1 cellular context compared by ENCODE assay signal in the genomic region with DNA sequence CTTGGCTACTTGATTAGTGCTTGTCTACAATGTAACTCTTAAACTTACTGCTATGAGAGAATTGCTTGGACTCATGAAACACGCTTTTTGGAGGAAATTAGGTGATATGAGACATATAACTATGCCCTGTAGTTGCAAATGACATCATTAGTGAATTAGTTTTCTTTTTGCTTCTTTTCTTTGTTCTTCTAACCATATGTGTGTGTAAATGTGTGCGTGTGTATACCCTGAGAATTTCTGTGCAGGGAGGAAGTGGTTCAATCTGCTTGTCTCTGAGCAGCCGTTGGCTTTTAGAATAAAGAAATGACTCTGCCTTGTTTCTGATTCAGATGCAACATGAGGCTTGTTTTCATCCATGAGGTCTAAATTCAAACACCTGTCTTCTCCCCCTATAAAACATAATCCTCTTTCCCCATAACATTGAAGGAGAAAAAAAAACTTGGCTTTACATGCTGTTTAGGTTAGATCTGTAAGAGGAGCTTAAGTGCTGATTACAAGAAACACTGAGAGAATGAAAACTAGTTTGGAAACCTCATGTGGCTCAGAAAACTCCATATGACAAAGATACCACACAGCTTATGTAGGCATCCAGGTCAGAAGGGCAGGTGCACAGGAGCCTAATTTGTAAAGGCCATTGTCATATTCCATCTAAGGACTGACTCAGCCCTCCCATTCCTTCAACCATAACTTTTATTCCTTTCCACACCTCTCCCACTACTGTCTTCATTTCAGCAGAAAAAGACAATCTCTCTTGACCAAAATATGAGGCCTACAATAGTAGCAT.
A peak's percentile ranks its signal among the peaks of the same experiment; 100 is the strongest.
TF ChIP-seq lines count a peak whose summit lies in the region.

No MANE protein-coding gene starts in this region.

TF ChIP-seq in GM12878, 131 proteins besides CTCF, POLR2A, EP300 and RAD21 (continued from another document):
- TF ChIP-seq FOS (IDR thresholded peaks at IDR 0.05; ENCODE audit: borderline replicate concordance, extremely low read depth, insufficient read length) = no peak
- TF ChIP-seq PAX5 (IDR thresholded peaks at IDR 0.05; ENCODE audit: borderline replicate concordance, low read depth, low read length) = peak; percentile 79
- peak; percentile 78; the same call in 1 of the 2 replicates for TF ChIP-seq CBFB (IDR thresholded peaks at IDR 0.05; ENCODE audit: low read depth)
- peak; percentile 65 for TF ChIP-seq RELB (IDR thresholded peaks at IDR 0.05; ENCODE audit: low read depth)
- peak; percentile 24 for TF ChIP-seq KLF5 (IDR thresholded peaks at IDR 0.05; ENCODE audit: partially characterized antibody)
- TF ChIP-seq CUX1 (IDR thresholded peaks at IDR 0.05; ENCODE audit: insufficient replicate concordance, low read depth, low read length) = peak; percentile 92
- TF ChIP-seq GATAD2B (conservative IDR thresholded peaks at IDR 0.05; ENCODE audit: low read depth) = peak; percentile 76
- TF ChIP-seq ZNF592 (IDR thresholded peaks at IDR 0.05) = peak; percentile 57; the same call in 1 of the 2 replicates
- TF ChIP-seq NR2F1 (conservative IDR thresholded peaks at IDR 0.05) = peak; percentile 84
- no peak for TF ChIP-seq RELA (IDR thresholded peaks at IDR 0.05; ENCODE audit: borderline replicate concordance, partially characterized antibody)
- peak; percentile 72 for TF ChIP-seq GABPA (IDR thresholded peaks at IDR 0.05; ENCODE audit: low read depth)
- no peak for TF ChIP-seq SUPT20H (IDR thresholded peaks at IDR 0.05; ENCODE audit: borderline replicate concordance, control insufficient read depth, low read depth, low read length)
- TF ChIP-seq SREBF1 (IDR thresholded peaks at IDR 0.05; ENCODE audit: low read length) = no peak
- TF ChIP-seq CBX3 (IDR thresholded peaks at IDR 0.05; ENCODE audit: borderline replicate concordance, low read depth) = no peak
- TF ChIP-seq SMC3 (IDR thresholded peaks at IDR 0.05; ENCODE audit: borderline replicate concordance, low read length) = peak; percentile 27; the same call in 1 of the 2 replicates
- peak; percentile 50; the same call in 1 of the 2 replicates for TF ChIP-seq IRF4 (IDR thresholded peaks at IDR 0.05; ENCODE audit: low read depth, low read length)
- TF ChIP-seq BRCA1 (IDR thresholded peaks at IDR 0.05; ENCODE audit: low read depth, low read length) = no peak
- peak; percentile 85 for TF ChIP-seq EED (IDR thresholded peaks at IDR 0.05; ENCODE audit: low read depth)
- TF ChIP-seq JUND (IDR thresholded peaks at IDR 0.05; ENCODE audit: low read depth, low read length) = no peak
- peak; percentile 87 for TF ChIP-seq MEF2A (IDR thresholded peaks at IDR 0.05; ENCODE audit: insufficient read depth, low read depth, low read length)
- peak; percentile 59; the same call in 1 of the 2 replicates for TF ChIP-seq YY1 (IDR thresholded peaks at IDR 0.05; ENCODE audit: low read depth, low read length)
- peak; percentile 81 for TF ChIP-seq CREB1 (IDR thresholded peaks at IDR 0.05; ENCODE audit: low read depth)
- TF ChIP-seq SMAD5 (IDR thresholded peaks at IDR 0.05; ENCODE audit: low read depth) = no peak; the same call in 1 of the 2 replicates
- TF ChIP-seq, protein P1, sequence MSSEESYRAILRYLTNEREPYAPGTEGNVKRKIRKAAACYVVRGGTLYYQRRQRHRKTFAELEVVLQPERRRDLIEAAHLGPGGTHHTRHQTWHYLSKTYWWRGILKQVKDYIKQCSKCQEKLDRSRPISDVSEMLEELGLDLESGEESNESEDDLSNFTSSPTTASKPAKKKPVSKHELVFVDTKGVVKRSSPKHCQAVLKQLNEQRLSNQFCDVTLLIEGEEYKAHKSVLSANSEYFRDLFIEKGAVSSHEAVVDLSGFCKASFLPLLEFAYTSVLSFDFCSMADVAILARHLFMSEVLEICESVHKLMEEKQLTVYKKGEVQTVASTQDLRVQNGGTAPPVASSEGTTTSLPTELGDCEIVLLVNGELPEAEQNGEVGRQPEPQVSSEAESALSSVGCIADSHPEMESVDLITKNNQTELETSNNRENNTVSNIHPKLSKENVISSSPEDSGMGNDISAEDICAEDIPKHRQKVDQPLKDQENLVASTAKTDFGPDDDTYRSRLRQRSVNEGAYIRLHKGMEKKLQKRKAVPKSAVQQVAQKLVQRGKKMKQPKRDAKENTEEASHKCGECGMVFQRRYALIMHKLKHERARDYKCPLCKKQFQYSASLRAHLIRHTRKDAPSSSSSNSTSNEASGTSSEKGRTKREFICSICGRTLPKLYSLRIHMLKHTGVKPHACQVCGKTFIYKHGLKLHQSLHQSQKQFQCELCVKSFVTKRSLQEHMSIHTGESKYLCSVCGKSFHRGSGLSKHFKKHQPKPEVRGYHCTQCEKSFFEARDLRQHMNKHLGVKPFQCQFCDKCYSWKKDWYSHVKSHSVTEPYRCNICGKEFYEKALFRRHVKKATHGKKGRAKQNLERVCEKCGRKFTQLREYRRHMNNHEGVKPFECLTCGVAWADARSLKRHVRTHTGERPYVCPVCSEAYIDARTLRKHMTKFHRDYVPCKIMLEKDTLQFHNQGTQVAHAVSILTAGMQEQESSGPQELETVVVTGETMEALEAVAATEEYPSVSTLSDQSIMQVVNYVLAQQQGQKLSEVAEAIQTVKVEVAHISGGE (CRISPR knock-in tag; IDR thresholded peaks at IDR 0.05) = no peak
- TF ChIP-seq CREM (IDR thresholded peaks at IDR 0.05; ENCODE audit: low read depth) = peak; percentile 82
- TF ChIP-seq EGR1 (IDR thresholded peaks at IDR 0.05; ENCODE audit: borderline replicate concordance in 1 of 2, low read depth in 2 of 2, low read length in 2 of 2) = no peak
